Comparison of ENCODE assay signal across 29 cellular contexts in genomic region chr16:1581804-1582203, GRCh38.
"Had no signal": no experiment of that assay in that cellular context is flagged by ENCODE, and none has a peak within 500 bp of the region (broad histone marks: within the 10 kb centered on the region; RNA-seq: fewer than 3 reads in every experiment).

No MANE protein-coding gene starts in this region.

- H3K27me3 Mint-ChIP-seq: activated CD4-positive, alpha-beta memory T cell treated with anti-CD3 and anti-CD28 coated beads, Interleukin-2, amount 10 ng/mL, durations not matched to agents 7 days and 5 days; activated CD4-positive, alpha-beta T cell treated with anti-CD3 and anti-CD28 coated beads for 36 hours; activated CD4-positive, alpha-beta T cell treated with anti-CD3 and anti-CD28 coated beads, Interleukin-2, amount 10 ng/mL, durations not matched to agents 7 days and 5 days; activated naive CD4-positive, alpha-beta T cell treated with anti-CD3 and anti-CD28 coated beads, Interleukin-2, amount 10 ng/mL, durations not matched to agents 7 days and 5 days; activated naive CD8-positive, alpha-beta T cell treated with anti-CD3 and anti-CD28 coated beads, Interleukin-2, amount 50 U/mL, for 24 hours; activated T-cell treated with anti-CD3 and anti-CD28 coated beads, Interleukin-2, amount 50 U/mL, for 24 hours; effector memory CD8-positive, alpha-beta T cell had no signal

- H3K4me3 Mint-ChIP-seq: activated CD4-positive, alpha-beta memory T cell treated with anti-CD3 and anti-CD28 coated beads, Interleukin-2, amount 10 ng/mL, durations not matched to agents 7 days and 5 days; activated CD4-positive, alpha-beta T cell treated with anti-CD3 and anti-CD28 coated beads for 36 hours; activated CD4-positive, alpha-beta T cell treated with anti-CD3 and anti-CD28 coated beads, Interleukin-2, amount 10 ng/mL, durations not matched to agents 7 days and 5 days; activated naive CD4-positive, alpha-beta T cell treated with anti-CD3 and anti-CD28 coated beads, Interleukin-2, amount 10 ng/mL, durations not matched to agents 7 days and 5 days; activated naive CD8-positive, alpha-beta T cell treated with anti-CD3 and anti-CD28 coated beads, Interleukin-2, amount 50 U/mL, for 24 hours; activated T-cell treated with anti-CD3 and anti-CD28 coated beads, Interleukin-2, amount 50 U/mL, for 24 hours; activated T-cell treated with anti-CD3 and anti-CD28 coated beads, Interleukin-2, amount 50 U/mL, for 72 hours; effector memory CD8-positive, alpha-beta T cell had no signal

- H3K36me3 Mint-ChIP-seq: activated naive CD4-positive, alpha-beta T cell treated with anti-CD3 and anti-CD28 coated beads, Interleukin-2, amount 10 ng/mL, durations not matched to agents 7 days and 5 days; activated naive CD4-positive, alpha-beta T cell treated with anti-CD3 and anti-CD28 coated beads, Interleukin-2, amount 50 U/mL, for 72 hours had no signal

- H3K4me3 ChIP-seq: adrenal gland, body of pancreas, esophagus squamous epithelium, gastroesophageal sphincter had no signal

- H3K27me3 ChIP-seq: adrenal gland, body of pancreas, esophagus squamous epithelium, gastroesophageal sphincter had no signal

- H3K27ac ChIP-seq: adrenal gland, body of pancreas, epithelial cell of prostate, esophagus squamous epithelium, gastroesophageal sphincter had no signal

- H3K27ac Mint-ChIP-seq: activated CD4-positive, alpha-beta memory T cell treated with anti-CD3 and anti-CD28 coated beads, Interleukin-2, amount 10 ng/mL, durations not matched to agents 7 days and 5 days; activated CD4-positive, alpha-beta T cell treated with anti-CD3 and anti-CD28 coated beads for 36 hours; activated CD4-positive, alpha-beta T cell treated with anti-CD3 and anti-CD28 coated beads, Interleukin-2, amount 10 ng/mL, durations not matched to agents 7 days and 5 days; activated naive CD4-positive, alpha-beta T cell treated with anti-CD3 and anti-CD28 coated beads, Interleukin-2, amount 10 ng/mL, durations not matched to agents 7 days and 5 days; activated naive CD8-positive, alpha-beta T cell treated with anti-CD3 and anti-CD28 coated beads, Interleukin-2, amount 50 U/mL, for 24 hours; activated T-cell treated with anti-CD3 and anti-CD28 coated beads, Interleukin-2, amount 50 U/mL, for 24 hours had no signal

- H3K4me1 Mint-ChIP-seq: activated CD4-positive, alpha-beta memory T cell treated with anti-CD3 and anti-CD28 coated beads, Interleukin-2, amount 10 ng/mL, durations not matched to agents 7 days and 5 days; activated CD4-positive, alpha-beta T cell treated with anti-CD3 and anti-CD28 coated beads for 36 hours; activated CD4-positive, alpha-beta T cell treated with anti-CD3 and anti-CD28 coated beads, Interleukin-2, amount 10 ng/mL, durations not matched to agents 7 days and 5 days; activated naive CD4-positive, alpha-beta T cell treated with anti-CD3 and anti-CD28 coated beads, Interleukin-2, amount 10 ng/mL, durations not matched to agents 7 days and 5 days; activated naive CD8-positive, alpha-beta T cell treated with anti-CD3 and anti-CD28 coated beads, Interleukin-2, amount 50 U/mL, for 24 hours had no signal

- ATAC-seq: activated CD4-positive, alpha-beta T cell treated with anti-CD3 and anti-CD28 coated beads for 36 hours; activated naive CD4-positive, alpha-beta T cell treated with anti-CD3 and anti-CD28 coated beads, Interleukin-2, amount 50 U/mL, for 72 hours; activated naive CD8-positive, alpha-beta T cell treated with anti-CD3 and anti-CD28 coated beads, Interleukin-2, amount 50 U/mL, for 24 hours; activated T-cell treated with anti-CD3 and anti-CD28 coated beads, Interleukin-2, amount 50 U/mL, for 72 hours; body of pancreas; effector memory CD8-positive, alpha-beta T cell; gastroesophageal sphincter had no signal

- DNase-seq: activated CD4-positive, alpha-beta memory T cell treated with anti-CD3 and anti-CD28 coated beads, Interleukin-2, amount 10 ng/mL, durations not matched to agents 7 days and 5 days; activated CD4-positive, alpha-beta T cell treated with anti-CD3 and anti-CD28 coated beads for 36 hours; activated CD4-positive, alpha-beta T cell treated with anti-CD3 and anti-CD28 coated beads, Interleukin-2, amount 10 ng/mL, durations not matched to agents 7 days and 5 days; activated CD4-positive, alpha-beta T cell treated with anti-CD3 and anti-CD28 coated beads, Interleukin-2, amount 50 U/mL, for 4 hours; activated CD4-positive, CD25-positive, alpha-beta regulatory T cell; activated CD4-positive, CD25-positive, alpha-beta regulatory T cell treated with anti-CD3 and anti-CD28 coated beads, Interleukin-2, amount 50 U/mL, for 72 hours; activated CD8-positive, alpha-beta memory T cell treated with anti-CD3 and anti-CD28 coated beads, Interleukin-2, amount 50 U/mL, for 48 hours; activated gamma-delta T cell; activated naive CD4-positive, alpha-beta T cell; activated naive CD4-positive, alpha-beta T cell treated with anti-CD3 and anti-CD28 coated beads, Interleukin-2, amount 10 ng/mL, durations not matched to agents 7 days and 5 days; activated naive CD8-positive, alpha-beta T cell treated with anti-CD3 and anti-CD28 coated beads, Interleukin-2, amount 50 U/mL, for 24 hours; activated T-cell treated with anti-CD3 and anti-CD28 coated beads for 4 hours; activated T-cell treated with anti-CD3 and anti-CD28 coated beads, Interleukin-2, amount 50 U/mL, for 24 hours; activated T-cell treated with anti-CD3 and anti-CD28 coated beads, Interleukin-2, amount 50 U/mL, for 72 hours; adrenal gland; amygdala; aorta; body of pancreas; caudate nucleus; cortex of kidney; dermis blood vessel endothelial cell; effector CD4-positive, alpha-beta T cell; effector memory CD8-positive, alpha-beta T cell; esophagus squamous epithelium; foreskin melanocyte; T-helper 2 cell had no signal

- H3K9me3 Mint-ChIP-seq: activated CD4-positive, alpha-beta memory T cell treated with anti-CD3 and anti-CD28 coated beads, Interleukin-2, amount 10 ng/mL, durations not matched to agents 7 days and 5 days; activated CD4-positive, alpha-beta T cell treated with anti-CD3 and anti-CD28 coated beads, Interleukin-2, amount 10 ng/mL, durations not matched to agents 7 days and 5 days; activated naive CD4-positive, alpha-beta T cell treated with anti-CD3 and anti-CD28 coated beads, Interleukin-2, amount 10 ng/mL, durations not matched to agents 7 days and 5 days; activated naive CD4-positive, alpha-beta T cell treated with anti-CD3 and anti-CD28 coated beads, Interleukin-2, amount 50 U/mL, for 72 hours; activated naive CD8-positive, alpha-beta T cell treated with anti-CD3 and anti-CD28 coated beads, Interleukin-2, amount 50 U/mL, for 24 hours; activated T-cell treated with anti-CD3 and anti-CD28 coated beads, Interleukin-2, amount 50 U/mL, for 24 hours; activated T-cell treated with anti-CD3 and anti-CD28 coated beads, Interleukin-2, amount 50 U/mL, for 72 hours; effector memory CD8-positive, alpha-beta T cell had no signal

- H3K4me1 ChIP-seq: adrenal gland, body of pancreas, esophagus squamous epithelium, gastroesophageal sphincter had no signal

- H3K9me3 ChIP-seq: adrenal gland, body of pancreas, esophagus squamous epithelium, gastroesophageal sphincter had no signal
